In genomic region chr19:6373096-6373812, GRCh38 we compare ENCODE assay signal across 8 cellular contexts. TPM values are rescaled to one million over a fixed set of nuclear protein-coding genes. Genes with fewer than 3 reads are reported as not detected.
DNase-seq lines count a peak whose midpoint lies in the region; ATAC-seq and TF ChIP-seq lines count a peak whose summit lies in the region.

No MANE protein-coding gene starts in this region.

- TF ChIP-seq POLR2A in spleen (IDR thresholded peaks at IDR 0.05), result no peak

- intact Hi-C loops in spleen (cut with DNase I; ENCODE audit: low total_unique reads), result no loop called here

- TF ChIP-seq CTCF in spleen (IDR thresholded peaks at IDR 0.05 in 8 of 11, conservative IDR thresholded peaks at IDR 0.05 in 3 of 11), result no peak

- no peaks in the 10 kb centered on the region for H3K9me3 ChIP-seq in spleen

- peaks cover 8% of the 10 kb centered on the region for H3K4me1 ChIP-seq in ACC112 (ENCODE audit: control insufficient read depth, insufficient read depth, low read length, unreplicated experiment)
- peaks cover 5 to 20% (median 15%) of the 10 kb centered on the region in 6 donors for H3K4me1 ChIP-seq in spleen

- H3K79me2 ChIP-seq in ACC112 (ENCODE audit: control insufficient read depth, insufficient read depth, low read length, unreplicated experiment), result no peaks in the 10 kb centered on the region

- H3K27ac ChIP-seq in ACC112 (ENCODE audit: low read depth, low read length) (peak overlapping the region; percentile 93), caudate nucleus (ENCODE audit: low read depth, low read length) (peak overlapping the region; percentile 99), spleen (peak overlapping the region; percentile 92 to 100 (median 99))

- H3K4me3 ChIP-seq in ACC112 (ENCODE audit: low read depth, low read length) (peak overlapping the region; percentile 95), spleen (peak overlapping the region; percentile 71 to 99 (median 90))

- ATAC-seq in GM19025 (IDR thresholded peaks at IDR 0.05; ENCODE audit: low read depth, unreplicated experiment) (peak; percentile 45), HG03354 (IDR thresholded peaks at IDR 0.05; ENCODE audit: poor library complexity, severe bottlenecking, unreplicated experiment) (peak; percentile 54)

- 1 to 2% (median 2%) methylated on average over 35 to 53 of the region's 53 CpGs for WGBS in spleen, 5 donors

- H2AFZ ChIP-seq in ACC112 (ENCODE audit: low read length, unreplicated experiment), result peak overlapping the region; percentile 98

- H3K36me3 ChIP-seq in ACC112 (ENCODE audit: insufficient read depth, low read length) (no peaks in the 10 kb centered on the region), spleen (peaks cover 0 to 37% (median 13%) of the 10 kb centered on the region in 6 donors)

- H3K27me3 ChIP-seq in ACC112 (ENCODE audit: insufficient read depth, low read length) (no peaks in the 10 kb centered on the region), spleen (replicated peaks in 1 of 7) (no peaks in the 10 kb centered on the region)

- DNase-seq in NCI-H345 treated with DMSO at 0.1 percent for 48 hours (lab: John Stamatoyannopoulos, UW; ENCODE audit: unreplicated experiment) (peak; percentile 88), caudate nucleus (lab: John Stamatoyannopoulos, UW) (peak; percentile 61 to 99 (median 97)), islet precursor cell (peak; percentile 99), spleen (peak; percentile 100)
- peak; percentile 97 to 99 (median 98) for DNase-seq in activated CD4-positive, CD25-positive, alpha-beta regulatory T cell (lab: John Stamatoyannopoulos, UW)

RNA-seq across cellular contexts. Expression of gene ALKBH7, which starts 0.7 kb away (rescaled TPM):
- total RNA-seq in spleen, result 10 to 100 TPM; 35.5 to 50.6 (median 42.5) TPM
- 10 to 100 TPM; 64.6 to 80.3 (median 68.3) TPM for polyA plus RNA-seq in spleen

RNA-seq across cellular contexts. Expression of gene PSPN, which starts 2.5 kb away (rescaled TPM):
- total RNA-seq in spleen, result 1 to 10 TPM; 1.3 to 2.2 (median 1.9) TPM
- polyA plus RNA-seq in spleen, result 1 to 10 TPM in 1 of 3 donors, under 1 TPM in 2; 0.43 to 1.2 (median 0.53) TPM

RNA-seq across cellular contexts. Expression of gene CLPP, which starts 11.9 kb away (rescaled TPM):
- total RNA-seq in spleen, result 10 to 100 TPM; 45.3 to 68.6 (median 53.7) TPM
- 10 to 100 TPM; 43.6 to 66.4 (median 55.9) TPM for polyA plus RNA-seq in spleen

RNA-seq across cellular contexts. Expression of gene GTF2F1, which starts 19.7 kb away (rescaled TPM):
- 10 to 100 TPM; 35.1 to 51.4 (median 42.3) TPM for total RNA-seq in spleen
- 10 to 100 TPM; 28.3 to 43.7 (median 35.2) TPM for polyA plus RNA-seq in spleen

RNA-seq across cellular contexts. Expression of gene ACER1, which starts 39.8 kb away (rescaled TPM):
- under 1 TPM in 2 of 7 donors, not detected in 5; 0.23 to 0.66 TPM for total RNA-seq in spleen
- polyA plus RNA-seq in spleen, result under 1 TPM; 0.11 to 0.19 (median 0.12) TPM

Comparison
In these comparisons a context has a peak if more than half of its experiments do, and no peak if none do; other contexts are left out.
1. Peak in every context shown above with its lines: DNase-seq, ATAC-seq, H3K4me3 ChIP-seq and H3K27ac ChIP-seq.